ENCODE assay signal across 8 cellular contexts in the genomic region with DNA sequence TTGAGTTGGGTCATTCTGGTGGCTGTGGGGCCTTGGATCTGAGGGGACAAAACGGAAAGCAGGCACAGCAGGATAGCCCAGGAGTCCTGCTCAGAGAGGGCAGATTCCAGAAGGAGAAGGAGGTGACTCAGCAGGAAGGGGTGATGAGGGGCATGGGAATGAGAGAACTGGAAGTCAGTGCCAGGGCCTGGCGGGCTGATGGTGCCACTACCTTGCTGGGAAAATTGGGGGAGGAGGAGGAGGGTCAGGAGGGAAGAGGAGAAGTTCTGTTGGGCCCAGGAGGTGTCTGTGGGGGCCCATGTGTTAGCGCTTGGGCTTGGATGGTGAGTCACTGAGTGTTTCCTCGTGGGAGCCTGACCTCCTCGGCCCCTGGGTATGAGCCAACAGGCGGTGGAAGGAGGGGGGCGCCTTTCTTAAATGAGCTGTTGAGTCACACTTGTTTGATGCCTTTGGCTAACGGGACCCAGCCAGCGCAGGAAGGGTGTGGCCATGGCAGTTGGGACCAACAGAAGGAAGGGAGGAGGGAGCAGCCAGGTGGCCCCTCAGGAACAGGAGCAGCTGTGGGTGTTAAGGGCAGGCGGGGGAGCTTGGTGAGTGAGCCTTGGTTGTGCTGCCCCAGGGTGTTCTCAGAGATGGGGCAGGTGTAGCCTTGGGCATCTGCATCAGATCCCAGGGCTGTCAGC.
DNase-seq lines count a peak whose midpoint lies in the region; ATAC-seq and TF ChIP-seq lines count a peak whose summit lies in the region.

No MANE protein-coding gene starts in this region.

- peaks cover 30% of the 10 kb centered on the region for H3K4me1 ChIP-seq in RWPE2 (ENCODE audit: insufficient read depth, poor library complexity, severe bottlenecking)

- DNase-seq in ELR (ENCODE audit: low read depth): peak; percentile 98
- DNase-seq in RWPE2 (ENCODE audit: low spot score): peak; percentile 95
- DNase-seq in foreskin fibroblast: peak; percentile 97 to 98
- peak; percentile 87 for DNase-seq in pulmonary artery endothelial cell (ENCODE audit: low read depth, low spot score)
- no peak for DNase-seq in NCI-H1436 treated with DMSO at 0.1 percent for 48 hours (lab: John Stamatoyannopoulos, UW)
- DNase-seq in stimulated activated CD4-positive, alpha-beta T cell treated with anti-CD3 and anti-CD28 coated beads, Interleukin-2, amount 100 ng/mL, for 48 hours: no peak
- no peak for DNase-seq in NCI-H2107 treated with DMSO at 0.1 percent for 48 hours (lab: John Stamatoyannopoulos, UW; ENCODE audit: unreplicated experiment)

- peak overlapping the region; percentile 90 for H3K27ac ChIP-seq in RWPE2 (ENCODE audit: poor library complexity, severe bottlenecking)

- peaks cover 33% of the 10 kb centered on the region for H3K36me3 ChIP-seq in RWPE2 (ENCODE audit: low read depth)

- no peaks in the 10 kb centered on the region for H3K9me3 ChIP-seq in RWPE2 (ENCODE audit: severe bottlenecking)

- H3K27me3 ChIP-seq in RWPE2 (ENCODE audit: insufficient read depth, poor library complexity, severe bottlenecking): no peaks in the 10 kb centered on the region

- no peak for TF ChIP-seq CTCF in RWPE2 (IDR thresholded peaks at IDR 0.05; ENCODE audit: poor library complexity, severe bottlenecking)
- TF ChIP-seq CTCF in foreskin fibroblast (IDR thresholded peaks at IDR 0.05; ENCODE audit: low read depth, low read length): no peak

- ATAC-seq in RWPE2 (ENCODE audit: low read depth) (peak; percentile 87), GM19351 (IDR thresholded peaks at IDR 0.05; ENCODE audit: unreplicated experiment) (no peak)

- H3K4me3 ChIP-seq in RWPE2 (ENCODE audit: severe bottlenecking) (no peak overlapping the region), foreskin fibroblast (ENCODE audit: low read depth in 1 of 2, low read length in 2 of 2) (no peak overlapping the region)

Comparison
In these comparisons a context has a peak if more than half of its experiments do, and no peak if none do; other contexts are left out.
1. DNase-seq: peak in ELR (single experiment), RWPE2 (single experiment), foreskin fibroblast (2 of 2) and pulmonary artery endothelial cell (single experiment); none in NCI-H1436 treated with DMSO at 0.1 percent for 48 hours (single experiment), stimulated activated CD4-positive, alpha-beta T cell treated with anti-CD3 and anti-CD28 coated beads, Interleukin-2, amount 100 ng/mL, for 48 hours (0 of 2) and NCI-H2107 treated with DMSO at 0.1 percent for 48 hours (single experiment).